In the genomic region with DNA sequence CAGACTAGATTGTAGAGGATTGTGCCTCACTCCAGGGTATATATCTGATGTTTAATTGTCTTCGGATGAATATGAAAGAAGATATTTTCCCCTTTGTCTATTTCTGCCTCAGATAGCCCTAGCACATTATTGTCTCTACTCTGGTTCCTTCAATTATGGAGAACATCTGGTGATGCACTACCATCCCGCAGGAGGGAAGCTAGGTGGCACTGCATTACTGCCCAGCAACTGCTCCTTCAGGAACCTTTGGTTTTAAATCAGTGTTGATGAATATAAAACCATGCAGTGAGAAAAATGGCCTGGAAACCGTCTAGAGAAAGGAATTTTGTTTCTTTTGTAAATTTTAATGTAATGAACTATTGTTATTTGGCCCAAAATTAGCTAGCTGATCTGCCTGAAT, we compare ENCODE assay signal across 8 cellular contexts.
DNase-seq lines count a peak whose midpoint lies in the region; ATAC-seq and TF ChIP-seq lines count a peak whose summit lies in the region.

No MANE protein-coding gene starts in this region.

- TF ChIP-seq CTCF in BJ (IDR thresholded peaks at IDR 0.05; ENCODE audit: insufficient read depth, low read depth, low read length) (peak; percentile 77), adrenal gland (IDR thresholded peaks at IDR 0.05) (peak; percentile 69 to 90 (median 84)), kidney epithelial cell (IDR thresholded peaks at IDR 0.05; ENCODE audit: insufficient read depth, low read length, poor library complexity, severe bottlenecking) (peak; percentile 86)

- no peak overlapping the region for H3K4me3 ChIP-seq in BJ (ENCODE audit: low read depth, low read length)
- H3K4me3 ChIP-seq in HAP-1, result no peak overlapping the region
- no peak overlapping the region for H3K4me3 ChIP-seq in adrenal gland
- no peak overlapping the region for H3K4me3 ChIP-seq in kidney epithelial cell (ENCODE audit: low read depth, low read length)

- DNase-seq in BJ (ENCODE audit: low read depth) (no peak), HAP-1 (ENCODE audit: low spot score in 2 of 2) (peak; percentile 52 to 58), adrenal gland (peak; percentile 53 to 84 (median 74)), kidney epithelial cell (ENCODE audit: low read depth) (peak; percentile 50), GM19238 (ENCODE audit: insufficient read length, low spot score) (no peak)
- DNase-seq in activated CD4-positive, alpha-beta T cell treated with anti-CD3 and anti-CD28 coated beads for 4 hours, result no peak

- no peaks in the 10 kb centered on the region for H3K36me3 ChIP-seq in BJ (ENCODE audit: control insufficient read depth, insufficient read depth, low read length)
- no peaks in the 10 kb centered on the region for H3K36me3 ChIP-seq in HAP-1 (replicated peaks)
- H3K36me3 ChIP-seq in adrenal gland (replicated peaks in 1 of 2), result no peaks in the 10 kb centered on the region
- H3K36me3 ChIP-seq in kidney epithelial cell (ENCODE audit: control insufficient read depth, insufficient read depth, low read length), result no peaks in the 10 kb centered on the region

- intact Hi-C loops in adrenal gland (cut with DNase I), result loop anchor here (2.0 to 10.0 kb wide), 3 partner anchors 142 to 802 kb away; no protein-coding TSS in a partner anchor

- 26 to 36% (median 27%) methylated on average over 3 of the region's 3 CpGs for WGBS in adrenal gland, 4 donors

- H3K27ac ChIP-seq in adrenal gland, result no peak overlapping the region

- TF ChIP-seq POLR2A in adrenal gland (IDR thresholded peaks at IDR 0.05), result no peak

- CTCF ChIA-PET in BJ (lab: Yijun Ruan, JAX), result interaction anchor here (0.6 to 2.9 kb wide), 13 partner anchors 12 to 261 kb away, joined by 3 to 55 read pairs (median 3); no protein-coding TSS in a partner anchor

- H3K4me1 ChIP-seq in HAP-1 (peaks cover 8% of the 10 kb centered on the region), adrenal gland (replicated peaks in 1 of 2) (peaks cover 0 to 8% of the 10 kb centered on the region in 2 donors)

- in situ Hi-C loops in HAP-1 (cut with MboI; ENCODE audit: low sequenced_read_pairs), result no loop called here

- POLR2A ChIA-PET in BJ (lab: Charles Lee), result no interaction called here

- H3K27me3 ChIP-seq in BJ (ENCODE audit: control insufficient read depth, insufficient read depth, low read length), result no peaks in the 10 kb centered on the region
- H3K27me3 ChIP-seq in HAP-1 (ENCODE audit: low read depth), result no peaks in the 10 kb centered on the region
- no peaks in the 10 kb centered on the region for H3K27me3 ChIP-seq in adrenal gland
- no peaks in the 10 kb centered on the region for H3K27me3 ChIP-seq in kidney epithelial cell (ENCODE audit: control insufficient read depth, insufficient read depth, low read length)

- ATAC-seq in HG03175 (IDR thresholded peaks at IDR 0.05; ENCODE audit: unreplicated experiment) (no peak), GM18907 (IDR thresholded peaks at IDR 0.05; ENCODE audit: unreplicated experiment) (no peak)

- H3K9me3 ChIP-seq in HAP-1, result 0 out of 2 replicates have a peak, but pooled peaks cover 2% of the 10 kb centered on the region
- no peaks in the 10 kb centered on the region for H3K9me3 ChIP-seq in adrenal gland (replicated peaks in 1 of 3)

Comparison
In these comparisons a context has a peak if more than half of its experiments do, and no peak if none do; other contexts are left out.
1. DNase-seq: peak in HAP-1 (2 of 2), adrenal gland (7 of 7) and kidney epithelial cell (single experiment); none in BJ (single experiment), GM19238 (single experiment) and activated CD4-positive, alpha-beta T cell treated with anti-CD3 and anti-CD28 coated beads for 4 hours (0 of 2).
2. Peak in every context shown above with its lines, with median percentiles within 50 percentile points of each other: CTCF ChIP-seq.